ENCODE assay signal across 1 cellular context in genomic region chr7:133408212-133408611, GRCh38.
TF ChIP-seq lines count a peak whose summit lies in the region.

No MANE protein-coding gene starts in this region.

TF ChIP-seq in HEK293, 187 proteins besides CTCF, POLR2A, EP300 and RAD21 (continued from another document):
- TF ChIP-seq AEBP2 (tag by site-specific recombination; IDR thresholded peaks at IDR 0.05; ENCODE audit: borderline replicate concordance) (no peak), HOXD13 (CRISPR knock-in tag; IDR thresholded peaks at IDR 0.05; ENCODE audit: borderline replicate concordance) (no peak), ZNF792 (tag by site-specific recombination; IDR thresholded peaks at IDR 0.05) (no peak), ZNF148 (tag by site-specific recombination; IDR thresholded peaks at IDR 0.05; ENCODE audit: borderline replicate concordance) (0 out of 2 replicates have a peak, but pooled peaks have one; percentile 51), KLF10 (tag by site-specific recombination; IDR thresholded peaks at IDR 0.05) (no peak), ZNF843 (tag by site-specific recombination; IDR thresholded peaks at IDR 0.05) (no peak), ZNF10 (tag by site-specific recombination; IDR thresholded peaks at IDR 0.05) (no peak), ZNF223 (tag by site-specific recombination; IDR thresholded peaks at IDR 0.05) (no peak), ZNF514 (tag by site-specific recombination; IDR thresholded peaks at IDR 0.05) (no peak), ZNF24 (tag by site-specific recombination; IDR thresholded peaks at IDR 0.05) (no peak), BCL6B (tag by site-specific recombination; IDR thresholded peaks at IDR 0.05) (no peak), ZNF660 (tag by site-specific recombination; IDR thresholded peaks at IDR 0.05) (no peak), ZNF175 (tag by site-specific recombination; IDR thresholded peaks at IDR 0.05) (no peak), ZNF530 (tag by site-specific recombination; IDR thresholded peaks at IDR 0.05; ENCODE audit: low read depth) (no peak), ZNF366 (tag by site-specific recombination; conservative IDR thresholded peaks at IDR 0.05) (no peak), KLF9 (tag by site-specific recombination; IDR thresholded peaks at IDR 0.05; ENCODE audit: low read depth) (0 out of 2 replicates have a peak, but pooled peaks have one; percentile 10), ZNF654 (tag by site-specific recombination; IDR thresholded peaks at IDR 0.05; ENCODE audit: low read depth) (no peak), ZNF174 (tag by site-specific recombination; IDR thresholded peaks at IDR 0.05) (no peak), ZNF560 (tag by site-specific recombination; IDR thresholded peaks at IDR 0.05; ENCODE audit: borderline replicate concordance) (no peak), ZNF416 (tag by site-specific recombination; IDR thresholded peaks at IDR 0.05) (0 out of 2 replicates have a peak, but pooled peaks have one; percentile 18), ZNF621 (tag by site-specific recombination; IDR thresholded peaks at IDR 0.05) (no peak), ZNF677 (tag by site-specific recombination; IDR thresholded peaks at IDR 0.05) (no peak), YY1 (tag by site-specific recombination; IDR thresholded peaks at IDR 0.05) (no peak; the same call in 1 of the 2 replicates)
